ENCODE assay signal across 8 cellular contexts in genomic region chr14:77024171-77024627, GRCh38. TPM values are rescaled to one million over a fixed set of nuclear protein-coding genes. Genes with fewer than 3 reads are reported as not detected.
DNase-seq lines count a peak whose midpoint lies in the region; ATAC-seq and TF ChIP-seq lines count a peak whose summit lies in the region.

No MANE protein-coding gene starts in this region.

- TF ChIP-seq POLR2A in uterus (IDR thresholded peaks at IDR 0.05): no peak

- no peak overlapping the region for H2AFZ ChIP-seq in neuronal stem cell (ENCODE audit: low read length)

- no peak overlapping the region for H4K91ac ChIP-seq in neuronal stem cell (ENCODE audit: low read depth, low read length, poor library complexity)

- DNase-seq in NCI-H187 treated with DMSO at 0.1 percent for 48 hours (lab: John Stamatoyannopoulos, UW) (peak; percentile 76), activated T-cell treated with anti-CD3 and anti-CD28 coated beads for 48 hours (ENCODE audit: low read depth) (peak; percentile 67), fibroblast of gingiva (ENCODE audit: low read depth) (peak; percentile 46), neuronal stem cell (ENCODE audit: low spot score) (no peak), uterus (peak; percentile 35 to 49)

- H3K27me3 ChIP-seq in BLaER1 treated with 17β-estradiol and CSF1 and Interleukin-3, amounts not matched to agents 10 nM and 100 nM: no peaks in the 10 kb centered on the region; a peak in 1 of 22 replicates
- H3K27me3 ChIP-seq in neuronal stem cell (ENCODE audit: control insufficient read depth in 3 of 3, insufficient read depth in 3 of 3, low read depth in 1 of 3, low read length in 3 of 3): peaks cover 0 to 24% (median 5%) of the 10 kb centered on the region in 3 experiments
- no peaks in the 10 kb centered on the region for H3K27me3 ChIP-seq in uterus

- H3K79me1 ChIP-seq in neuronal stem cell (ENCODE audit: low read depth, low read length): peaks cover 18% of the 10 kb centered on the region

- H3K9me3 ChIP-seq in BLaER1 treated with 17β-estradiol and CSF1 and Interleukin-3, amounts not matched to agents 10 nM and 100 nM (replicated peaks in 1 of 11): no peaks in the 10 kb centered on the region
- H3K9me3 ChIP-seq in neuronal stem cell (replicated peaks in 1 of 2; ENCODE audit: control insufficient read depth in 2 of 2, insufficient read depth in 1 of 2, low read depth in 1 of 2, low read length in 2 of 2) (no peaks in the 10 kb centered on the region), uterus (no peaks in the 10 kb centered on the region)

- H2BK12ac ChIP-seq in neuronal stem cell (ENCODE audit: low read length): no peak overlapping the region

- H2AK5ac ChIP-seq in neuronal stem cell (ENCODE audit: low read depth, low read length): no peak overlapping the region

- H3K4ac ChIP-seq in neuronal stem cell (ENCODE audit: low read length): no peak overlapping the region

- H3K4me1 ChIP-seq in BLaER1 treated with 17β-estradiol and CSF1 and Interleukin-3, amounts not matched to agents 10 nM and 100 nM: peaks cover 37 to 77% (median 63%) of the 10 kb centered on the region in 10 experiments
- H3K4me1 ChIP-seq in neuronal stem cell (ENCODE audit: control insufficient read depth in 2 of 2, insufficient read depth in 1 of 2, low read depth in 1 of 2, low read length in 2 of 2) (peaks cover 24 to 26% of the 10 kb centered on the region in 2 donors), uterus (peaks cover 0 to 15% of the 10 kb centered on the region in 2 donors)

- peak overlapping the region in 8 of 11 experiments; percentile 23 to 100 (median 74); a peak in 17 of 22 replicates for H3K9ac ChIP-seq in BLaER1 treated with 17β-estradiol and CSF1 and Interleukin-3, amounts not matched to agents 10 nM and 100 nM
- no peak overlapping the region for H3K9ac ChIP-seq in neuronal stem cell (ENCODE audit: low read depth, low read length, poor library complexity)

- H3K27ac ChIP-seq in BLaER1 treated with 17β-estradiol and CSF1 and Interleukin-3, amounts not matched to agents 10 nM and 100 nM: peak overlapping the region in 10 of 11 experiments; percentile 4 to 100 (median 52); a peak in 18 of 22 replicates
- H3K27ac ChIP-seq in neuronal stem cell (replicated peaks; ENCODE audit: low read length) (peak overlapping the region; percentile 26), uterus (peak overlapping the region; percentile 93 to 100)

- no peak overlapping the region for H3K18ac ChIP-seq in neuronal stem cell (ENCODE audit: low read length)

- no peak overlapping the region for H2BK5ac ChIP-seq in neuronal stem cell (ENCODE audit: low read length)

- intact Hi-C loops in uterus (cut with DNase I; ENCODE audit: low total_unique reads): no loop called here

- H3K14ac ChIP-seq in neuronal stem cell (ENCODE audit: low read length): no peak overlapping the region

- H3K36me3 ChIP-seq in BLaER1 treated with 17β-estradiol and CSF1 and Interleukin-3, amounts not matched to agents 10 nM and 100 nM: peaks cover 0 to 46% (median 14%) of the 10 kb centered on the region in 11 experiments; a peak in 19 of 22 replicates
- H3K36me3 ChIP-seq in neuronal stem cell (replicated peaks in 1 of 2; ENCODE audit: control insufficient read depth in 2 of 2, insufficient read depth in 2 of 2, low read length in 2 of 2) (peaks cover 0 to 32% of the 10 kb centered on the region in 2 donors), uterus (no peaks in the 10 kb centered on the region)

- no peak overlapping the region for H2BK15ac ChIP-seq in neuronal stem cell (ENCODE audit: low read length)

- H3K4me3 ChIP-seq in BLaER1 treated with 17β-estradiol and CSF1 and Interleukin-3, amounts not matched to agents 10 nM and 100 nM: peak overlapping the region in 7 of 10 experiments; percentile 8 to 95 (median 88); a peak in 13 of 20 replicates
- peak overlapping the region in 1 of 2 donors; percentile 21 for H3K4me3 ChIP-seq in neuronal stem cell (ENCODE audit: low read length in 2 of 2)
- peak overlapping the region; percentile 12 to 89 for H3K4me3 ChIP-seq in uterus

- no peak overlapping the region for H3K23ac ChIP-seq in neuronal stem cell (ENCODE audit: low read depth, low read length, poor library complexity)

- no peak overlapping the region for H2BK120ac ChIP-seq in neuronal stem cell (ENCODE audit: low read depth, low read length)

- WGBS in neuronal stem cell (ENCODE audit: extremely low coverage in 2 of 2, insufficient read length in 2 of 2, insufficient replicate concordance in 1 of 2), 2 donors: no CpG with 5 or more reads among the region's 14 CpGs

- no peak for TF ChIP-seq CTCF in uterus (IDR thresholded peaks at IDR 0.05)

- peaks cover 18 to 61% (median 41%) of the 10 kb centered on the region in 11 experiments; a peak in 21 of 22 replicates for H4K20me1 ChIP-seq in BLaER1 treated with 17β-estradiol and CSF1 and Interleukin-3, amounts not matched to agents 10 nM and 100 nM

- H4K8ac ChIP-seq in neuronal stem cell (ENCODE audit: low read depth, low read length): no peak overlapping the region

- H3K4me2 ChIP-seq in BLaER1 treated with 17β-estradiol and CSF1 and Interleukin-3, amounts not matched to agents 10 nM and 100 nM: peak overlapping the region; percentile 80 to 100 (median 94)
- H3K4me2 ChIP-seq in neuronal stem cell (ENCODE audit: insufficient read depth, low read length, poor library complexity, severe bottlenecking): peak overlapping the region; percentile 23

- ATAC-seq in HG03175 (IDR thresholded peaks at IDR 0.05; ENCODE audit: unreplicated experiment) (no peak), HG03159 (IDR thresholded peaks at IDR 0.05; ENCODE audit: unreplicated experiment) (no peak)

RNA-seq across cellular contexts. Expression of gene IRF2BPL, which starts 4.3 kb away (rescaled TPM):
- 12.3 TPM for polyA plus RNA-seq in neuronal stem cell (2013, experiment 1 of 2)
- polyA plus RNA-seq in neuronal stem cell (2013, experiment 2 of 2): 12.4 TPM
- 10 to 100 TPM; 15.6 to 60.8 (median 36.6) TPM for total RNA-seq in uterus

Comparison
In these comparisons a context has a peak if more than half of its experiments do, and no peak if none do; other contexts are left out.
1. H3K27ac ChIP-seq: peak in every context shown above with its lines; median percentile 96 in uterus; 52 in BLaER1 treated with 17β-estradiol and CSF1 and Interleukin-3, amounts not matched to agents 10 nM and 100 nM; 26 in neuronal stem cell.